In the genomic region with DNA sequence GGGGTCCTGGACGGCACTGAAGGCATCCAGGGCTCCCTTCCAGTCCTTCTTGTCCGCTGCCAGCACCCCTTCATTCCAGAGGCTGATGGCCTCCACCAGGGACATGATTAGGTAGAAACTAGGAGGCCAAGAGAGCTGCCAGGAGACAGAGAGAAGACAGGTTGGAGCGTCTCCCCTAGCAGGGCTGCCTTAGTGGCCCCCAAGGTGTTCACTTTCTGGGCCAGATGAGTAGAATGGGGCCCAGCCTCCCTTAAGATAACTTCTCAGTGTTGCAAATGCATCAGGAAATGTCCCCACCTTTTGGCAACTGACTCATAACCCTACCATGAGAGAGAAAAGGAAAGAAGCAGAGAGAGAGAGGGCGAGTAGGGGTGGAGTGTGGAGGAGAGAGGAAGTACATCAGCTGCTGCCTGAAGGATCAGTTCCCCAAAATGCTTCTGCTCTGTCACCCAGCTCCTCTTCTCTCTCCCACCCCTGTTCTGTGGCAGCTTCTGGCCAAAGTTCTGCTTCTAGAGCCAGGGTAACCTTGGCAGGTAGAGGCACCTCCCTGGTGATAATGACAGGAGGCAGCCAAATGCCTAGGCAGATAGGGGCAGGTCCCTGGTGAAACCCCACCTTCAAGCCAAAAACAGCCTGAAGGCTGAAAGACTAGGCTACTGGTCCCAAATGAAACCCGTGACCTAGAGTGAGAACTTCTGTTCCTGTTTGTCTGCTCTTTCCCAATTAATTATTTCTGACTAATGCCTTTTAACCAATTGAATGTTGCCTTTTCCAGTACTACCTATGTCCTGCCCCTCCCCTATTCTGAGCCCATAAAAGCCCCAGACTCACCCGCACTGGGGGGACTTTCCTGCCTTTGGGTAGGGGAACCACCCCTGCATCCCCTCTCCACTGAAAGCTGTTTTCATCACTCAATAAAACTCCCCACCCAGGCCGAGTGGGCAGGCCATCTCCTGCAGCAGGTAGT, we compare ENCODE assay signal across 8 cellular contexts. TPM values are rescaled to one million over a fixed set of nuclear protein-coding genes. Genes with fewer than 3 reads are reported as not detected.
DNase-seq lines count a peak whose midpoint lies in the region; ATAC-seq and TF ChIP-seq lines count a peak whose summit lies in the region.

A gene with protein sequence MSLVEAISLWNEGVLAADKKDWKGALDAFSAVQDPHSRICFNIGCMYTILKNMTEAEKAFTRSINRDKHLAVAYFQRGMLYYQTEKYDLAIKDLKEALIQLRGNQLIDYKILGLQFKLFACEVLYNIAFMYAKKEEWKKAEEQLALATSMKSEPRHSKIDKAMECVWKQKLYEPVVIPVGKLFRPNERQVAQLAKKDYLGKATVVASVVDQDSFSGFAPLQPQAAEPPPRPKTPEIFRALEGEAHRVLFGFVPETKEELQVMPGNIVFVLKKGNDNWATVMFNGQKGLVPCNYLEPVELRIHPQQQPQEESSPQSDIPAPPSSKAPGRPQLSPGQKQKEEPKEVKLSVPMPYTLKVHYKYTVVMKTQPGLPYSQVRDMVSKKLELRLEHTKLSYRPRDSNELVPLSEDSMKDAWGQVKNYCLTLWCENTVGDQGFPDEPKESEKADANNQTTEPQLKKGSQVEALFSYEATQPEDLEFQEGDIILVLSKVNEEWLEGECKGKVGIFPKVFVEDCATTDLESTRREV (minus strand): TSS at position 235 of the 967 bp plus-strand sequence. CDS start 130 bp downstream, at position 105.

- no peaks in the 10 kb centered on the region for H3K36me3 ChIP-seq in upper lobe of left lung
- no peaks in the 10 kb centered on the region for H3K36me3 ChIP-seq in brain microvascular endothelial cell (replicated peaks)

- CTCF ChIA-PET in WTC11 (lab: Charles Lee) = no interaction called here

- peaks cover 0 to 10% (median 8%) of the 10 kb centered on the region in 4 donors for H3K4me1 ChIP-seq in upper lobe of left lung

- TF ChIP-seq CTCF in GM12864 (IDR thresholded peaks at IDR 0.05; ENCODE audit: low read depth, low read length, missing control alignments) (no peak), upper lobe of left lung (IDR thresholded peaks at IDR 0.05) (no peak), WTC11 (IDR thresholded peaks at IDR 0.05) (no peak), brain microvascular endothelial cell (IDR thresholded peaks at IDR 0.05; ENCODE audit: low read depth, low read length, missing control alignments) (no peak)

- no peaks in the 10 kb centered on the region for H3K9me3 ChIP-seq in upper lobe of left lung

- ATAC-seq in GM21390 (IDR thresholded peaks at IDR 0.05; ENCODE audit: unreplicated experiment) (peak; percentile 80), HG03571 (IDR thresholded peaks at IDR 0.05; ENCODE audit: unreplicated experiment) (peak; percentile 83), left lobe of liver (peak; percentile 67), upper lobe of left lung (ENCODE audit: low FRiP score in 2 of 2) (peak; percentile 88 to 93), WTC11 (no peak)
- peak; percentile 93 to 95 for ATAC-seq in activated T-cell treated with anti-CD3 and anti-CD28 coated beads, Interleukin-2, amount 50 U/mL, for 72 hours (replicated peaks in 1 of 2)

- peak within 1 kb of the TSS; percentile 65 to 89 for H3K4me3 Mint-ChIP-seq in activated T-cell treated with anti-CD3 and anti-CD28 coated beads, Interleukin-2, amount 50 U/mL, for 72 hours
- no peak within 1 kb of the TSS for H3K4me3 Mint-ChIP-seq in WTC11

- 60 to 70% methylated on average over 5 to 7 of the region's 7 CpGs for WGBS in upper lobe of left lung, 2 donors

- in situ Hi-C loops in brain microvascular endothelial cell (cut with HindIII; ENCODE audit: low pct_ligation_motif_present, low sequenced_read_pairs) = no loop called here

- no peaks in the 10 kb centered on the region for H3K27me3 Mint-ChIP-seq in activated T-cell treated with anti-CD3 and anti-CD28 coated beads, Interleukin-2, amount 50 U/mL, for 72 hours (ENCODE audit: low read depth)
- H3K27me3 Mint-ChIP-seq in WTC11 (ENCODE audit: low read depth) = no peaks in the 10 kb centered on the region

- TF ChIP-seq POLR2A in upper lobe of left lung (IDR thresholded peaks at IDR 0.05) = peak in 1 of 4 donors; percentile 50

- peak within 1 kb of the TSS; percentile 77 to 88 (median 87) for H3K27ac ChIP-seq in upper lobe of left lung
- no peak within 1 kb of the TSS for H3K27ac ChIP-seq in brain microvascular endothelial cell

- H3K4me3 ChIP-seq in GM12864 (ENCODE audit: low read depth, low read length) (peak within 1 kb of the TSS; percentile 68), upper lobe of left lung (peak within 1 kb of the TSS in 3 of 4 donors; percentile 28 to 44 (median 38)), brain microvascular endothelial cell (ENCODE audit: low read depth, low read length) (no peak within 1 kb of the TSS)

- H3K9me3 Mint-ChIP-seq in activated T-cell treated with anti-CD3 and anti-CD28 coated beads, Interleukin-2, amount 50 U/mL, for 72 hours = no peaks in the 10 kb centered on the region
- no peaks in the 10 kb centered on the region for H3K9me3 Mint-ChIP-seq in WTC11

- H3K27me3 ChIP-seq in upper lobe of left lung = no peaks in the 10 kb centered on the region
- H3K27me3 ChIP-seq in brain microvascular endothelial cell (replicated peaks) = no peaks in the 10 kb centered on the region

- TF ChIP-seq EP300 in upper lobe of left lung (IDR thresholded peaks at IDR 0.05) = no peak

- peaks cover 51% of the 10 kb centered on the region for H3K4me1 Mint-ChIP-seq in activated T-cell treated with anti-CD3 and anti-CD28 coated beads, Interleukin-2, amount 50 U/mL, for 72 hours (ENCODE audit: low read depth)
- H3K4me1 Mint-ChIP-seq in WTC11 = peaks cover 39% of the 10 kb centered on the region

- H3K27ac Mint-ChIP-seq in activated T-cell treated with anti-CD3 and anti-CD28 coated beads, Interleukin-2, amount 50 U/mL, for 72 hours = peak within 1 kb of the TSS; percentile 83
- H3K27ac Mint-ChIP-seq in WTC11 = no peak within 1 kb of the TSS

- POLR2A ChIA-PET in WTC11 (lab: Charles Lee) = no interaction called here

- DNase-seq in GM12864 (ENCODE audit: low read depth) = peak; percentile 98
- DNase-seq in activated T-cell treated with anti-CD3 and anti-CD28 coated beads, Interleukin-2, amount 50 U/mL, for 72 hours = peak; percentile 65 to 71
- no peak for DNase-seq in left lobe of liver (ENCODE audit: low spot score)
- peak in 1 of 2 donors; percentile 72 for DNase-seq in upper lobe of left lung
- no peak for DNase-seq in WTC11 (ENCODE audit: low spot score)
- no peak for DNase-seq in brain microvascular endothelial cell

- H3K36me3 Mint-ChIP-seq in activated T-cell treated with anti-CD3 and anti-CD28 coated beads, Interleukin-2, amount 50 U/mL, for 72 hours (ENCODE audit: insufficient read depth in 2 of 2) = no peaks in the 10 kb centered on the region
- no peaks in the 10 kb centered on the region for H3K36me3 Mint-ChIP-seq in WTC11

TF ChIP-seq in WTC11, 78 proteins besides CTCF, POLR2A, EP300 and RAD21:
- TF ChIP-seq, protein P1, sequence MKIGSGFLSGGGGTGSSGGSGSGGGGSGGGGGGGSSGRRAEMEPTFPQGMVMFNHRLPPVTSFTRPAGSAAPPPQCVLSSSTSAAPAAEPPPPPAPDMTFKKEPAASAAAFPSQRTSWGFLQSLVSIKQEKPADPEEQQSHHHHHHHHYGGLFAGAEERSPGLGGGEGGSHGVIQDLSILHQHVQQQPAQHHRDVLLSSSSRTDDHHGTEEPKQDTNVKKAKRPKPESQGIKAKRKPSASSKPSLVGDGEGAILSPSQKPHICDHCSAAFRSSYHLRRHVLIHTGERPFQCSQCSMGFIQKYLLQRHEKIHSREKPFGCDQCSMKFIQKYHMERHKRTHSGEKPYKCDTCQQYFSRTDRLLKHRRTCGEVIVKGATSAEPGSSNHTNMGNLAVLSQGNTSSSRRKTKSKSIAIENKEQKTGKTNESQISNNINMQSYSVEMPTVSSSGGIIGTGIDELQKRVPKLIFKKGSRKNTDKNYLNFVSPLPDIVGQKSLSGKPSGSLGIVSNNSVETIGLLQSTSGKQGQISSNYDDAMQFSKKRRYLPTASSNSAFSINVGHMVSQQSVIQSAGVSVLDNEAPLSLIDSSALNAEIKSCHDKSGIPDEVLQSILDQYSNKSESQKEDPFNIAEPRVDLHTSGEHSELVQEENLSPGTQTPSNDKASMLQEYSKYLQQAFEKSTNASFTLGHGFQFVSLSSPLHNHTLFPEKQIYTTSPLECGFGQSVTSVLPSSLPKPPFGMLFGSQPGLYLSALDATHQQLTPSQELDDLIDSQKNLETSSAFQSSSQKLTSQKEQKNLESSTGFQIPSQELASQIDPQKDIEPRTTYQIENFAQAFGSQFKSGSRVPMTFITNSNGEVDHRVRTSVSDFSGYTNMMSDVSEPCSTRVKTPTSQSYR (CRISPR knock-in tag; IDR thresholded peaks at IDR 0.05) = no peak
- no peak for TF ChIP-seq TP53 (CRISPR knock-in tag; IDR thresholded peaks at IDR 0.05)
- TF ChIP-seq, protein P2, sequence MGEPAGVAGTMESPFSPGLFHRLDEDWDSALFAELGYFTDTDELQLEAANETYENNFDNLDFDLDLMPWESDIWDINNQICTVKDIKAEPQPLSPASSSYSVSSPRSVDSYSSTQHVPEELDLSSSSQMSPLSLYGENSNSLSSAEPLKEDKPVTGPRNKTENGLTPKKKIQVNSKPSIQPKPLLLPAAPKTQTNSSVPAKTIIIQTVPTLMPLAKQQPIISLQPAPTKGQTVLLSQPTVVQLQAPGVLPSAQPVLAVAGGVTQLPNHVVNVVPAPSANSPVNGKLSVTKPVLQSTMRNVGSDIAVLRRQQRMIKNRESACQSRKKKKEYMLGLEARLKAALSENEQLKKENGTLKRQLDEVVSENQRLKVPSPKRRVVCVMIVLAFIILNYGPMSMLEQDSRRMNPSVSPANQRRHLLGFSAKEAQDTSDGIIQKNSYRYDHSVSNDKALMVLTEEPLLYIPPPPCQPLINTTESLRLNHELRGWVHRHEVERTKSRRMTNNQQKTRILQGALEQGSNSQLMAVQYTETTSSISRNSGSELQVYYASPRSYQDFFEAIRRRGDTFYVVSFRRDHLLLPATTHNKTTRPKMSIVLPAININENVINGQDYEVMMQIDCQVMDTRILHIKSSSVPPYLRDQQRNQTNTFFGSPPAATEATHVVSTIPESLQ (CRISPR knock-in tag; IDR thresholded peaks at IDR 0.05) = no peak
- TF ChIP-seq, protein P3, sequence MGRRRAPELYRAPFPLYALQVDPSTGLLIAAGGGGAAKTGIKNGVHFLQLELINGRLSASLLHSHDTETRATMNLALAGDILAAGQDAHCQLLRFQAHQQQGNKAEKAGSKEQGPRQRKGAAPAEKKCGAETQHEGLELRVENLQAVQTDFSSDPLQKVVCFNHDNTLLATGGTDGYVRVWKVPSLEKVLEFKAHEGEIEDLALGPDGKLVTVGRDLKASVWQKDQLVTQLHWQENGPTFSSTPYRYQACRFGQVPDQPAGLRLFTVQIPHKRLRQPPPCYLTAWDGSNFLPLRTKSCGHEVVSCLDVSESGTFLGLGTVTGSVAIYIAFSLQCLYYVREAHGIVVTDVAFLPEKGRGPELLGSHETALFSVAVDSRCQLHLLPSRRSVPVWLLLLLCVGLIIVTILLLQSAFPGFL (CRISPR knock-in tag; IDR thresholded peaks at IDR 0.05; ENCODE audit: borderline replicate concordance) = no peak

RNA-seq across cellular contexts. Expression of the gene that starts here (rescaled TPM):
- 10 to 100 TPM; 22.6 to 29.5 TPM for total RNA-seq in activated T-cell treated with anti-CD3 and anti-CD28 coated beads, Interleukin-2, amount 50 U/mL, for 72 hours
- total RNA-seq in left lobe of liver (2.8 TPM), upper lobe of left lung (100 to 1,000 TPM in 4 of 6 donors, 10 to 100 TPM in 2; 68.5 to 202 (median 143) TPM), WTC11 (2021) (0.25 to 0.52 TPM (median 0.41 TPM) in 3 replicates)

Comparison
In these comparisons a context has a peak if more than half of its experiments do, and no peak if none do; other contexts are left out.
1. DNase-seq: peak in GM12864 (single experiment) and activated T-cell treated with anti-CD3 and anti-CD28 coated beads, Interleukin-2, amount 50 U/mL, for 72 hours (2 of 2); none in left lobe of liver (single experiment), WTC11 (single experiment) and brain microvascular endothelial cell (single experiment).